In the genomic region with DNA sequence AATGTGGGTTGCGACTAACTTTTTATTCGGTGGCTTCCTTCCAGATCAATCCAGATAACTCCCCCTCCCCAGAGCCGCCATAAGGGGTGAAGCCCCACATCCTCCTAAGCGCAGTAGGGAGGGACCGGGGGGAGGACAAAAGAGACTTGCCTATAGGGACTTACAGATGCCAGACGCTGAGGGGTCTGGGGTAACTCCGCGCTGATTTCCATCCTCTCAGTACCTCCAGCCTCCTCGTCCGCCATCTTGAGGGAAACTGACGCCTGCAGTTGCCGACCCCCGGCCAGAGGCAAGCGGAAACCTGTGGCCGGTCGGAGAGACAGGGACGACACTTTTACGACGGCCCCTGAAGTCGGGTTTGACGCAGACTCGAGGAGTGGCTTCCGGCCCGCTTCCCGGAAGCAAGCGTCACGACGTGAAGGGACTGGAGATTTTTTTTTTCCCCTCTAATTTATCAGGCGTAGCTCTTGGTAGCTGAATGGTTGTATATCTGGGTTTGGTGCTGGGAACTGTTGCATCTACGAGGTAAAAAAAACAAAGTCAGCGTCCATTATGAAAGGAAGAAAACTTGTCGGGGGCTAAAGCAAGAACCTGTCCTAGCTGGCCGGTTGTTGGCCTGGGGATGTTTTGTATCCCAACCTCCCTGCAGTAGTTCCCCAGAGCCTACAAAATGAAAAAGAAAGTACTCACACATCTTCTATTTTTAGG, we compare ENCODE assay signal across 2 cellular contexts.
A peak's percentile ranks its signal among the peaks of the same experiment; 100 is the strongest.
TF ChIP-seq lines count a peak whose summit lies in the region.

Gene UBR1, minus strand, starts transcription at position 261 of the 708 bp plus-strand sequence. Its CDS starts 16 bp downstream, at position 245.

TF ChIP-seq in HEK293T, 16 proteins besides CTCF, POLR2A, EP300 and RAD21 (continued from another document):
- no peak for TF ChIP-seq SUZ12 (IDR thresholded peaks at IDR 0.05)
- no peak for TF ChIP-seq HDGF (IDR thresholded peaks at IDR 0.05; ENCODE audit: borderline replicate concordance)
- TF ChIP-seq ZNF384 (IDR thresholded peaks at IDR 0.05), result peak; percentile 71; the same call in 1 of the 2 replicates
- peak; percentile 64; the same call in 1 of the 2 replicates for TF ChIP-seq PKNOX1 (IDR thresholded peaks at IDR 0.05)
- no peak for TF ChIP-seq FOXK2 (IDR thresholded peaks at IDR 0.05)

TF ChIP-seq in SK-N-SH, 30 proteins besides CTCF, POLR2A, EP300 and RAD21:
- TF ChIP-seq IRF3 (IDR thresholded peaks at IDR 0.05; ENCODE audit: low read depth, low read length), result peak; percentile 55; the same call in 1 of the 2 replicates
- TF ChIP-seq FOSL2 (IDR thresholded peaks at IDR 0.05; ENCODE audit: borderline replicate concordance, low read depth), result no peak
- peak; percentile 92 for TF ChIP-seq ELF1 (IDR thresholded peaks at IDR 0.05)
- TF ChIP-seq, protein P1, sequence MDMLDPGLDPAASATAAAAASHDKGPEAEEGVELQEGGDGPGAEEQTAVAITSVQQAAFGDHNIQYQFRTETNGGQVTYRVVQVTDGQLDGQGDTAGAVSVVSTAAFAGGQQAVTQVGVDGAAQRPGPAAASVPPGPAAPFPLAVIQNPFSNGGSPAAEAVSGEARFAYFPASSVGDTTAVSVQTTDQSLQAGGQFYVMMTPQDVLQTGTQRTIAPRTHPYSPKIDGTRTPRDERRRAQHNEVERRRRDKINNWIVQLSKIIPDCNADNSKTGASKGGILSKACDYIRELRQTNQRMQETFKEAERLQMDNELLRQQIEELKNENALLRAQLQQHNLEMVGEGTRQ (IDR thresholded peaks at IDR 0.05; ENCODE audit: borderline replicate concordance, low read depth, low read length), result no peak
- peak; percentile 89 for TF ChIP-seq POLR2AphosphoS5 (IDR thresholded peaks at IDR 0.05; ENCODE audit: low read depth, low read length)
- peak; percentile 88 for TF ChIP-seq SIN3A (IDR thresholded peaks at IDR 0.05; ENCODE audit: borderline replicate concordance, low read depth, low read length)
- TF ChIP-seq CHD2 (IDR thresholded peaks at IDR 0.05; ENCODE audit: low read length, partially characterized antibody), result peak; percentile 41
- no peak for TF ChIP-seq FOXM1 (IDR thresholded peaks at IDR 0.05; ENCODE audit: low read depth)
- TF ChIP-seq NRF1 (IDR thresholded peaks at IDR 0.05; ENCODE audit: low read depth, low read length), result peak; percentile 38; the same call in 1 of the 2 replicates
- TF ChIP-seq YY1 (IDR thresholded peaks at IDR 0.05; ENCODE audit: low read depth), result peak; percentile 91
- TF ChIP-seq MXI1 (IDR thresholded peaks at IDR 0.05; ENCODE audit: low read depth, low read length), result peak; percentile 92
- no peak for TF ChIP-seq EZH2phosphoT487 (IDR thresholded peaks at IDR 0.05; ENCODE audit: borderline replicate concordance, low read depth)
- peak; percentile 38 for TF ChIP-seq GATA2 (CRISPR knock-in tag; IDR thresholded peaks at IDR 0.05)
- TF ChIP-seq, protein P2, sequence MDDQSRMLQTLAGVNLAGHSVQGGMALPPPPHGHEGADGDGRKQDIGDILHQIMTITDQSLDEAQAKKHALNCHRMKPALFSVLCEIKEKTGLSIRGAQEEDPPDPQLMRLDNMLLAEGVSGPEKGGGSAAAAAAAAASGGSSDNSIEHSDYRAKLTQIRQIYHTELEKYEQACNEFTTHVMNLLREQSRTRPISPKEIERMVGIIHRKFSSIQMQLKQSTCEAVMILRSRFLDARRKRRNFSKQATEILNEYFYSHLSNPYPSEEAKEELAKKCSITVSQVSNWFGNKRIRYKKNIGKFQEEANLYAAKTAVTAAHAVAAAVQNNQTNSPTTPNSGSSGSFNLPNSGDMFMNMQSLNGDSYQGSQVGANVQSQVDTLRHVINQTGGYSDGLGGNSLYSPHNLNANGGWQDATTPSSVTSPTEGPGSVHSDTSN (IDR thresholded peaks at IDR 0.05), result no peak
- TF ChIP-seq RFX5 (IDR thresholded peaks at IDR 0.05; ENCODE audit: low read length), result no peak; the same call in none of the 2 replicates
- no peak for TF ChIP-seq FOXJ3 (CRISPR knock-in tag; IDR thresholded peaks at IDR 0.05)
- peak; percentile 25; the same call in 1 of the 2 replicates for TF ChIP-seq MAX (IDR thresholded peaks at IDR 0.05; ENCODE audit: low read depth)
- no peak for TF ChIP-seq JUND (IDR thresholded peaks at IDR 0.05)
- TF ChIP-seq, protein P3, sequence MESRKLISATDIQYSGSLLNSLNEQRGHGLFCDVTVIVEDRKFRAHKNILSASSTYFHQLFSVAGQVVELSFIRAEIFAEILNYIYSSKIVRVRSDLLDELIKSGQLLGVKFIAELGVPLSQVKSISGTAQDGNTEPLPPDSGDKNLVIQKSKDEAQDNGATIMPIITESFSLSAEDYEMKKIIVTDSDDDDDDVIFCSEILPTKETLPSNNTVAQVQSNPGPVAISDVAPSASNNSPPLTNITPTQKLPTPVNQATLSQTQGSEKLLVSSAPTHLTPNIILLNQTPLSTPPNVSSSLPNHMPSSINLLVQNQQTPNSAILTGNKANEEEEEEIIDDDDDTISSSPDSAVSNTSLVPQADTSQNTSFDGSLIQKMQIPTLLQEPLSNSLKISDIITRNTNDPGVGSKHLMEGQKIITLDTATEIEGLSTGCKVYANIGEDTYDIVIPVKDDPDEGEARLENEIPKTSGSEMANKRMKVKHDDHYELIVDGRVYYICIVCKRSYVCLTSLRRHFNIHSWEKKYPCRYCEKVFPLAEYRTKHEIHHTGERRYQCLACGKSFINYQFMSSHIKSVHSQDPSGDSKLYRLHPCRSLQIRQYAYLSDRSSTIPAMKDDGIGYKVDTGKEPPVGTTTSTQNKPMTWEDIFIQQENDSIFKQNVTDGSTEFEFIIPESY (IDR thresholded peaks at IDR 0.05; ENCODE audit: borderline replicate concordance, low read depth), result no peak
- peak; percentile 12; the same call in 1 of the 2 replicates for TF ChIP-seq TCF12 (IDR thresholded peaks at IDR 0.05)
- no peak for TF ChIP-seq REST (IDR thresholded peaks at IDR 0.05; ENCODE audit: low read depth, low read length)
- no peak for TF ChIP-seq RCOR1 (IDR thresholded peaks at IDR 0.05; ENCODE audit: low read length)
- TF ChIP-seq TEAD4 (IDR thresholded peaks at IDR 0.05; ENCODE audit: borderline replicate concordance, insufficient read depth), result no peak
- no peak for TF ChIP-seq USF1 (IDR thresholded peaks at IDR 0.05; ENCODE audit: borderline replicate concordance, low read depth)
- TF ChIP-seq NFIC (IDR thresholded peaks at IDR 0.05; ENCODE audit: borderline replicate concordance), result no peak; the same call in 1 of the 2 replicates
- TF ChIP-seq SMC3 (IDR thresholded peaks at IDR 0.05; ENCODE audit: low read depth, low read length), result 0 out of 2 replicates have a peak, but pooled peaks have one; percentile 2
- peak; percentile 60 for TF ChIP-seq TAF1 (IDR thresholded peaks at IDR 0.05; ENCODE audit: borderline replicate concordance, low read depth, low read length)
- TF ChIP-seq RXRA (IDR thresholded peaks at IDR 0.05; ENCODE audit: borderline replicate concordance, low read depth), result no peak
- TF ChIP-seq GABPA (IDR thresholded peaks at IDR 0.05; ENCODE audit: low read depth), result peak; percentile 83
- no peak for TF ChIP-seq MEF2A (IDR thresholded peaks at IDR 0.05; ENCODE audit: borderline replicate concordance, low read depth)
TF ChIP-seq in SK-N-SH: peak in this region for 14.
